Comparison of ENCODE assay signal across 13 cellular contexts in the genomic region with DNA sequence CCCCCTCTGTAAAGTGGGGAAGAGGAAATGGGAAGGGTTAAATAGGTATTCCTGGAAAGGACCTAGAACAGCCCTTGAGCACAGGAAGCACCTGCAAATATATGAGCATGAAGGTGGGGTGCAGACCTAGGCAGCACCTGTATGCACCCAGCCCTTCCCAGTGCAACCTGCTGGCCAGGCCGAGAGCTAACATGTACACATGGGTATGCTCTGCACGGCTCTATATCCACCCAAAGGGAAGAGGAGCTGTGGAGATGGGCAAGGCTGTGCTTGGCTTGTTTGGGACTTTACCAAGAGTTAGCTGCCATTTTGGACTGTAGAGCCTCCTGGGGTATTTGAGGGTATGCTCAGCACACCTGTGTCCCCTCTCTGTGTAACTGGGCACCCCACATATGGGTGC.
DNase-seq lines count a peak whose midpoint lies in the region; ATAC-seq and TF ChIP-seq lines count a peak whose summit lies in the region.
"Had no signal": no experiment of that assay in that cellular context is flagged by ENCODE, and none has a peak within 500 bp of the region (broad histone marks: within the 10 kb centered on the region; RNA-seq: fewer than 3 reads in every experiment).

No MANE protein-coding gene starts in this region.

- intact Hi-C loops in activated CD8-positive, alpha-beta T cell treated with anti-CD3 and anti-CD28 coated beads for 36 hours (cut with micrococcal nuclease), result no loop called here
- intact Hi-C loops in posterior vena cava (cut with DNase I), result no loop called here

- H3K4me1 Mint-ChIP-seq in activated CD8-positive, alpha-beta T cell treated with anti-CD3 and anti-CD28 coated beads, Interleukin-2, amount 10 ng/mL, durations not matched to agents 7 days and 5 days (ENCODE audit: low read depth), result peaks cover 3% of the 10 kb centered on the region
- peaks cover 5% of the 10 kb centered on the region for H3K4me1 Mint-ChIP-seq in activated CD8-positive, alpha-beta T cell treated with anti-CD3 and anti-CD28 coated beads for 36 hours (ENCODE audit: low read depth)
- H3K4me1 Mint-ChIP-seq in activated naive CD8-positive, alpha-beta T cell treated with anti-CD3 and anti-CD28 coated beads, Interleukin-2, amount 50 U/mL, for 24 hours, result no peaks in the 10 kb centered on the region

- H3K9me3 Mint-ChIP-seq in activated CD8-positive, alpha-beta T cell treated with anti-CD3 and anti-CD28 coated beads, Interleukin-2, amount 10 ng/mL, durations not matched to agents 7 days and 5 days (ENCODE audit: insufficient read depth), result peaks cover 8% of the 10 kb centered on the region
- peaks cover 7% of the 10 kb centered on the region for H3K9me3 Mint-ChIP-seq in activated CD8-positive, alpha-beta T cell treated with anti-CD3 and anti-CD28 coated beads for 36 hours
- peaks cover 8% of the 10 kb centered on the region for H3K9me3 Mint-ChIP-seq in activated naive CD8-positive, alpha-beta T cell treated with anti-CD3 and anti-CD28 coated beads, Interleukin-2, amount 50 U/mL, for 24 hours
- H3K9me3 Mint-ChIP-seq: CD8-positive, alpha-beta T cell had no signal

- DNase-seq in activated CD8-positive, alpha-beta T cell treated with anti-CD3 and anti-CD28 coated beads, Interleukin-2, amount 10 ng/mL, durations not matched to agents 7 days and 5 days, result peak; percentile 16
- DNase-seq in activated CD8-positive, alpha-beta T cell treated with anti-CD3 and anti-CD28 coated beads for 36 hours, result no peak
- peak; percentile 11 for DNase-seq in D341Med (ENCODE audit: low spot score)
- DNase-seq in left lobe of liver (ENCODE audit: low spot score), result peak; percentile 28
- DNase-seq in posterior vena cava (ENCODE audit: low spot score), result peak; percentile 26
- DNase-seq in activated naive CD8-positive, alpha-beta T cell treated with anti-CD3 and anti-CD28 coated beads, Interleukin-2, amount 50 U/mL, for 24 hours, result no peak
- DNase-seq: CD8-positive, alpha-beta T cell; COR-L47; DND-41; GDM1; GOT3 had no signal

- H3K27ac Mint-ChIP-seq in activated CD8-positive, alpha-beta T cell treated with anti-CD3 and anti-CD28 coated beads, Interleukin-2, amount 10 ng/mL, durations not matched to agents 7 days and 5 days, result no peak overlapping the region
- H3K27ac Mint-ChIP-seq in activated CD8-positive, alpha-beta T cell treated with anti-CD3 and anti-CD28 coated beads for 36 hours, result no peak overlapping the region
- H3K27ac Mint-ChIP-seq in activated naive CD8-positive, alpha-beta T cell treated with anti-CD3 and anti-CD28 coated beads, Interleukin-2, amount 50 U/mL, for 24 hours, result no peak overlapping the region
- H3K27ac Mint-ChIP-seq: CD14-positive monocyte; CD8-positive, alpha-beta T cell had no signal

- TF ChIP-seq CTCF in activated CD8-positive, alpha-beta T cell treated with anti-CD3 and anti-CD28 coated beads for 36 hours (IDR thresholded peaks at IDR 0.05), result no peak

- ATAC-seq in activated CD8-positive, alpha-beta T cell treated with anti-CD3 and anti-CD28 coated beads, Interleukin-2, amount 10 ng/mL, durations not matched to agents 7 days and 5 days, result no peak
- ATAC-seq in activated CD8-positive, alpha-beta T cell treated with anti-CD3 and anti-CD28 coated beads for 36 hours, result no peak
- ATAC-seq in left lobe of liver (no peak), GM19463 (IDR thresholded peaks at IDR 0.05; ENCODE audit: unreplicated experiment) (no peak)
- no peak for ATAC-seq in activated naive CD8-positive, alpha-beta T cell treated with anti-CD3 and anti-CD28 coated beads, Interleukin-2, amount 50 U/mL, for 24 hours
- ATAC-seq: CD8-positive, alpha-beta T cell had no signal

- CTCF ChIA-PET in activated CD8-positive, alpha-beta T cell treated with anti-CD3 and anti-CD28 coated beads, Interleukin-2, amount 10 ng/mL, durations not matched to agents 7 days and 5 days (lab: Charles Lee), result interaction anchor here (1.1 to 1.3 kb wide), 3 partner anchors 9 to 205 kb away, joined by 3 to 11 read pairs (median 3); no protein-coding TSS in a partner anchor
- CTCF ChIA-PET in activated CD8-positive, alpha-beta T cell treated with anti-CD3 and anti-CD28 coated beads for 36 hours (lab: Charles Lee), result interaction anchor here (0.9 to 3.0 kb wide), 2 partner anchors 7 to 10 kb away, joined by 4 to 13 read pairs; no protein-coding TSS in a partner anchor

- H3K27me3 Mint-ChIP-seq in activated CD8-positive, alpha-beta T cell treated with anti-CD3 and anti-CD28 coated beads, Interleukin-2, amount 10 ng/mL, durations not matched to agents 7 days and 5 days (ENCODE audit: low read depth), result peaks cover 2% of the 10 kb centered on the region
- H3K27me3 Mint-ChIP-seq in activated CD8-positive, alpha-beta T cell treated with anti-CD3 and anti-CD28 coated beads for 36 hours, result no peaks in the 10 kb centered on the region
- H3K27me3 Mint-ChIP-seq in activated naive CD8-positive, alpha-beta T cell treated with anti-CD3 and anti-CD28 coated beads, Interleukin-2, amount 50 U/mL, for 24 hours, result no peaks in the 10 kb centered on the region

- POLR2A ChIA-PET in activated CD8-positive, alpha-beta T cell treated with anti-CD3 and anti-CD28 coated beads, Interleukin-2, amount 10 ng/mL, durations not matched to agents 7 days and 5 days (lab: Charles Lee), result interaction anchor here (1.1 kb wide), 1 partner anchor 427 kb away, joined by 4 read pairs; no protein-coding TSS in a partner anchor
- POLR2A ChIA-PET in activated CD8-positive, alpha-beta T cell treated with anti-CD3 and anti-CD28 coated beads for 36 hours (lab: Charles Lee), result no interaction called here

- no peak overlapping the region for H3K4me3 Mint-ChIP-seq in activated CD8-positive, alpha-beta T cell treated with anti-CD3 and anti-CD28 coated beads, Interleukin-2, amount 10 ng/mL, durations not matched to agents 7 days and 5 days
- no peak overlapping the region for H3K4me3 Mint-ChIP-seq in activated CD8-positive, alpha-beta T cell treated with anti-CD3 and anti-CD28 coated beads for 36 hours
- H3K4me3 Mint-ChIP-seq in activated naive CD8-positive, alpha-beta T cell treated with anti-CD3 and anti-CD28 coated beads, Interleukin-2, amount 50 U/mL, for 24 hours, result no peak overlapping the region
- H3K4me3 Mint-ChIP-seq: CD14-positive monocyte; CD8-positive, alpha-beta T cell had no signal

- H3K36me3 Mint-ChIP-seq in activated CD8-positive, alpha-beta T cell treated with anti-CD3 and anti-CD28 coated beads, Interleukin-2, amount 10 ng/mL, durations not matched to agents 7 days and 5 days (ENCODE audit: low read depth), result no peaks in the 10 kb centered on the region
- no peaks in the 10 kb centered on the region for H3K36me3 Mint-ChIP-seq in activated CD8-positive, alpha-beta T cell treated with anti-CD3 and anti-CD28 coated beads for 36 hours (ENCODE audit: low read depth)
- no peaks in the 10 kb centered on the region for H3K36me3 Mint-ChIP-seq in activated naive CD8-positive, alpha-beta T cell treated with anti-CD3 and anti-CD28 coated beads, Interleukin-2, amount 50 U/mL, for 24 hours (ENCODE audit: low read depth)
- H3K36me3 Mint-ChIP-seq: CD14-positive monocyte; CD8-positive, alpha-beta T cell had no signal

Comparison
In these comparisons a context has a peak if more than half of its experiments do, and no peak if none do; other contexts are left out.
1. DNase-seq: peak in activated CD8-positive, alpha-beta T cell treated with anti-CD3 and anti-CD28 coated beads, Interleukin-2, amount 10 ng/mL, durations not matched to agents 7 days and 5 days (single experiment), D341Med (single experiment), left lobe of liver (single experiment) and posterior vena cava (single experiment); none in activated CD8-positive, alpha-beta T cell treated with anti-CD3 and anti-CD28 coated beads for 36 hours (single experiment) and activated naive CD8-positive, alpha-beta T cell treated with anti-CD3 and anti-CD28 coated beads, Interleukin-2, amount 50 U/mL, for 24 hours (single experiment).